16 cellular contexts compared by ENCODE assay signal in genomic region chr5:30539004-30539634, GRCh38.
DNase-seq lines count a peak whose midpoint lies in the region; ATAC-seq and TF ChIP-seq lines count a peak whose summit lies in the region.
"Had no signal": no experiment of that assay in that cellular context is flagged by ENCODE, and none has a peak within 500 bp of the region (broad histone marks: within the 10 kb centered on the region; RNA-seq: fewer than 3 reads in every experiment).

No MANE protein-coding gene starts in this region.

- H3K4me3 Mint-ChIP-seq in mesothelial cell of epicardium: no peak overlapping the region
- H3K4me3 Mint-ChIP-seq: activated naive CD8-positive, alpha-beta T cell treated with anti-CD3 and anti-CD28 coated beads, Interleukin-2, amount 10 ng/mL, durations not matched to agents 7 days and 5 days had no signal

- H3K27ac ChIP-seq in effector memory CD4-positive, alpha-beta T cell (ENCODE audit: insufficient read depth, low read length, poor library complexity, severe bottlenecking): no peak overlapping the region
- H3K27ac ChIP-seq: KMS-11, pancreas, SK-N-MC had no signal

- H3K36me3 Mint-ChIP-seq in mesothelial cell of epicardium: no peaks in the 10 kb centered on the region
- H3K36me3 Mint-ChIP-seq: activated naive CD8-positive, alpha-beta T cell treated with anti-CD3 and anti-CD28 coated beads, Interleukin-2, amount 10 ng/mL, durations not matched to agents 7 days and 5 days had no signal

- ATAC-seq in left cardiac atrium: peak; percentile 84 to 89

- H3K9me3 Mint-ChIP-seq in mesothelial cell of epicardium: peaks cover 21% of the 10 kb centered on the region

- no peak for TF ChIP-seq CTCF in mesothelial cell of epicardium (IDR thresholded peaks at IDR 0.05; ENCODE audit: unreplicated experiment)

- H3K27ac Mint-ChIP-seq in mesothelial cell of epicardium: peak overlapping the region; percentile 60
- H3K27ac Mint-ChIP-seq: activated naive CD8-positive, alpha-beta T cell treated with anti-CD3 and anti-CD28 coated beads, Interleukin-2, amount 10 ng/mL, durations not matched to agents 7 days and 5 days had no signal

- intact Hi-C loops in left cardiac atrium (cut with DNase I): no loop called here

- no peaks in the 10 kb centered on the region for H3K27me3 ChIP-seq in effector memory CD4-positive, alpha-beta T cell (replicated peaks; ENCODE audit: control insufficient read depth, insufficient read depth, low read length, poor library complexity, severe bottlenecking)
- H3K27me3 ChIP-seq: pancreas had no signal

- peaks cover 3% of the 10 kb centered on the region for H3K4me1 Mint-ChIP-seq in mesothelial cell of epicardium
- H3K4me1 Mint-ChIP-seq: activated naive CD8-positive, alpha-beta T cell treated with anti-CD3 and anti-CD28 coated beads, Interleukin-2, amount 10 ng/mL, durations not matched to agents 7 days and 5 days had no signal

- H3K27me3 Mint-ChIP-seq in mesothelial cell of epicardium (ENCODE audit: low read depth): no peaks in the 10 kb centered on the region
- H3K27me3 Mint-ChIP-seq: activated naive CD8-positive, alpha-beta T cell treated with anti-CD3 and anti-CD28 coated beads, Interleukin-2, amount 10 ng/mL, durations not matched to agents 7 days and 5 days had no signal

- H3K4me1 ChIP-seq in effector memory CD4-positive, alpha-beta T cell (ENCODE audit: control insufficient read depth, insufficient read depth, low read length, poor library complexity, severe bottlenecking): no peaks in the 10 kb centered on the region
- H3K4me1 ChIP-seq: pancreas had no signal

- H3K36me3 ChIP-seq in effector memory CD4-positive, alpha-beta T cell (ENCODE audit: control insufficient read depth, insufficient read depth, low read length): no peaks in the 10 kb centered on the region
- H3K36me3 ChIP-seq: pancreas had no signal

- no peak overlapping the region for H3K4me3 ChIP-seq in effector memory CD4-positive, alpha-beta T cell (ENCODE audit: insufficient read depth, low read depth, low read length, poor library complexity, severe bottlenecking)
- H3K4me3 ChIP-seq: pancreas, SK-N-MC had no signal

- H3K9me3 ChIP-seq in effector memory CD4-positive, alpha-beta T cell (ENCODE audit: control insufficient read depth, low read length): no peaks in the 10 kb centered on the region
- H3K9me3 ChIP-seq: pancreas had no signal

- DNase-seq in ELF-1 (ENCODE audit: low read depth, low spot score): peak; percentile 42
- peak; percentile 84 for DNase-seq in astrocyte of the hippocampus (ENCODE audit: low read depth, low spot score)
- DNase-seq in left cardiac atrium: peak; percentile 45
- DNase-seq in mesothelial cell of epicardium (ENCODE audit: low spot score in 2 of 2, unreplicated experiment in 2 of 2): peak in 1 of 2 experiments; percentile 47
- DNase-seq in effector memory CD4-positive, alpha-beta T cell: no peak
- DNase-seq in T-helper 1 cell: no peak
- DNase-seq in stimulated activated CD4-positive, alpha-beta T cell treated with anti-CD3 and anti-CD28 coated beads, Interleukin-4, amount 100 ng/mL, for 24 hours: no peak
- DNase-seq in HK-2 (ENCODE audit: unreplicated experiment): no peak
- DNase-seq: activated CD8-positive, alpha-beta memory T cell treated with anti-CD3 and anti-CD28 coated beads, Interleukin-2, amount 50 U/mL, for 48 hours; activated naive CD8-positive, alpha-beta T cell treated with anti-CD3 and anti-CD28 coated beads, Interleukin-2, amount 10 ng/mL, durations not matched to agents 7 days and 5 days; midbrain; NCI-H1930; stimulated activated CD4-positive, alpha-beta T cell treated with anti-CD3 and anti-CD28 coated beads, Interleukin-1b, Interleukin-23, amount 100 ng/mL, for 48 hours had no signal

Comparison
In these comparisons a context has a peak if more than half of its experiments do, and no peak if none do; other contexts are left out.
1. DNase-seq: peak in ELF-1 (single experiment), astrocyte of the hippocampus (single experiment) and left cardiac atrium (single experiment); none in effector memory CD4-positive, alpha-beta T cell (0 of 3), T-helper 1 cell (0 of 5), stimulated activated CD4-positive, alpha-beta T cell treated with anti-CD3 and anti-CD28 coated beads, Interleukin-4, amount 100 ng/mL, for 24 hours (single experiment) and HK-2 (single experiment).